In genomic region chrX:96382018-96382417, GRCh38 we compare ENCODE assay signal across 1 cellular context.
"Had no signal": no experiment of that assay in that cellular context is flagged by ENCODE, and none has a peak within 500 bp of the region (broad histone marks: within the 10 kb centered on the region; RNA-seq: fewer than 3 reads in every experiment).

No MANE protein-coding gene starts in this region.

- H3K9me3 ChIP-seq: MG63 had no signal

- H3K36me3 ChIP-seq: MG63 had no signal

- H3K27me3 ChIP-seq: MG63 had no signal

- H3K4me3 ChIP-seq: MG63 had no signal
